Comparison of ENCODE assay signal across 8 cellular contexts in genomic region chr2:110384121-110385119, GRCh38.
DNase-seq lines count a peak whose midpoint lies in the region; ATAC-seq and TF ChIP-seq lines count a peak whose summit lies in the region.
"Not testable (repeated sequence)": the region's sequence is repeated elsewhere in the genome, so short reads cannot be mapped to it uniquely, and the experiment has no call there.

No MANE protein-coding gene starts in this region.

- not testable (repeated sequence) for H3K36me3 Mint-ChIP-seq in CD8-positive, alpha-beta T cell; activated naive CD8-positive, alpha-beta T cell treated with anti-CD3 and anti-CD28 coated beads, Interleukin-2, amount 10 ng/mL, durations not matched to agents 7 days and 5 days; naive thymus-derived CD8-positive, alpha-beta T cell

- H3K4me1 ChIP-seq in CD8-positive, alpha-beta T cell (ENCODE audit: insufficient read depth, low read length); IMR-90 (ENCODE audit: control insufficient read depth, insufficient read depth, low read length); gastroesophageal sphincter: not testable (repeated sequence)

- H3K9ac ChIP-seq in IMR-90 (ENCODE audit: low read depth, low read length), result not testable (repeated sequence)

- H3K27ac Mint-ChIP-seq in CD8-positive, alpha-beta T cell; activated naive CD8-positive, alpha-beta T cell treated with anti-CD3 and anti-CD28 coated beads, Interleukin-2, amount 10 ng/mL, durations not matched to agents 7 days and 5 days; naive thymus-derived CD8-positive, alpha-beta T cell; stimulated activated naive CD8-positive, alpha-beta T cell treated with anti-CD3 and anti-CD28 coated beads, Interleukin-15, amount 100 ng/mL, for 72 hours: not testable (repeated sequence)

- TF ChIP-seq EP300 in gastroesophageal sphincter (IDR thresholded peaks at IDR 0.05), result not testable (repeated sequence)

- not testable (repeated sequence) for H2BK20ac ChIP-seq in IMR-90 (ENCODE audit: low read depth, low read length)

- H3K4me3 ChIP-seq in CD8-positive, alpha-beta T cell (ENCODE audit: low read depth, low read length); IMR-90 (ENCODE audit: insufficient read depth, low read depth, low read length); gastroesophageal sphincter: not testable (repeated sequence)

- H4K5ac ChIP-seq in IMR-90 (ENCODE audit: low read depth, low read length), result not testable (repeated sequence)

- dilution Hi-C loops in IMR-90 (cut with HindIII; ENCODE audit: low sequenced_read_pairs, unreplicated experiment), result not testable (repeated sequence)

- not testable (repeated sequence) for H2BK15ac ChIP-seq in IMR-90 (ENCODE audit: low read depth, low read length)

- not testable (repeated sequence) for H3K14ac ChIP-seq in IMR-90 (replicated peaks; ENCODE audit: low read depth, low read length)

- intact Hi-C loops in CD8-positive, alpha-beta T cell (cut with DNase I, micrococcal nuclease); IMR-90 (cut with micrococcal nuclease); left colon (cut with DNase I, micrococcal nuclease): not testable (repeated sequence)

- POLR2A ChIA-PET in CD8-positive, alpha-beta T cell (lab: Charles Lee); IMR-90 (lab: Charles Lee; ENCODE audit: unreplicated experiment); activated naive CD8-positive, alpha-beta T cell treated with anti-CD3 and anti-CD28 coated beads, Interleukin-2, amount 10 ng/mL, durations not matched to agents 7 days and 5 days (lab: Charles Lee); naive thymus-derived CD8-positive, alpha-beta T cell (lab: Charles Lee): not testable (repeated sequence)

- not testable (repeated sequence) for H3K36me3 ChIP-seq in CD8-positive, alpha-beta T cell (ENCODE audit: insufficient read depth, low read length); IMR-90 (ENCODE audit: control insufficient read depth, insufficient read depth, low read length); gastroesophageal sphincter

- not testable (repeated sequence) for BruUV-seq in IMR-90 (replicated peaks; lab: Mats Ljungman, UMichigan)

- DNase-seq in CD8-positive, alpha-beta T cell; IMR-90; activated naive CD8-positive, alpha-beta T cell treated with anti-CD3 and anti-CD28 coated beads, Interleukin-2, amount 10 ng/mL, durations not matched to agents 7 days and 5 days; left colon; naive thymus-derived CD8-positive, alpha-beta T cell; stimulated activated naive CD8-positive, alpha-beta T cell treated with anti-CD3 and anti-CD28 coated beads, Interleukin-15, amount 100 ng/mL, for 72 hours: not testable (repeated sequence)

- not testable (repeated sequence) for H2BK120ac ChIP-seq in IMR-90 (ENCODE audit: low read depth, low read length)

- not testable (repeated sequence) for H2BK5ac ChIP-seq in IMR-90 (ENCODE audit: low read depth, low read length, poor library complexity, severe bottlenecking)

- not testable (repeated sequence) for H3K9me3 ChIP-seq in CD8-positive, alpha-beta T cell (ENCODE audit: low read length); IMR-90 (ENCODE audit: control insufficient read depth, insufficient read depth, low read length); gastroesophageal sphincter

- CTCF ChIA-PET in CD8-positive, alpha-beta T cell (lab: Charles Lee); IMR-90 (lab: Yijun Ruan, JAX): not testable (repeated sequence)

- in situ Hi-C loops in IMR-90 (cut with MboI; ENCODE audit: low sequenced_read_pairs), result not testable (repeated sequence)

- H2AK5ac ChIP-seq in IMR-90 (ENCODE audit: low read depth, low read length), result not testable (repeated sequence)

- H3K18ac ChIP-seq in IMR-90 (ENCODE audit: low read depth, low read length), result not testable (repeated sequence)

- H3K27me3 Mint-ChIP-seq in CD8-positive, alpha-beta T cell (ENCODE audit: low read depth); activated naive CD8-positive, alpha-beta T cell treated with anti-CD3 and anti-CD28 coated beads, Interleukin-2, amount 10 ng/mL, durations not matched to agents 7 days and 5 days; naive thymus-derived CD8-positive, alpha-beta T cell; stimulated activated naive CD8-positive, alpha-beta T cell treated with anti-CD3 and anti-CD28 coated beads, Interleukin-15, amount 100 ng/mL, for 72 hours: not testable (repeated sequence)

- H3K4ac ChIP-seq in IMR-90 (ENCODE audit: low read depth, low read length), result not testable (repeated sequence)

- not testable (repeated sequence) for H3K23ac ChIP-seq in IMR-90 (ENCODE audit: low read depth, low read length)

- TF ChIP-seq RAD21 in IMR-90 (IDR thresholded peaks at IDR 0.05; ENCODE audit: low read length), result not testable (repeated sequence)

- H3K9me1 ChIP-seq in IMR-90 (ENCODE audit: insufficient read depth, low read length), result not testable (repeated sequence)

- H3K9me3 Mint-ChIP-seq in CD8-positive, alpha-beta T cell; activated naive CD8-positive, alpha-beta T cell treated with anti-CD3 and anti-CD28 coated beads, Interleukin-2, amount 10 ng/mL, durations not matched to agents 7 days and 5 days; naive thymus-derived CD8-positive, alpha-beta T cell; stimulated activated naive CD8-positive, alpha-beta T cell treated with anti-CD3 and anti-CD28 coated beads, Interleukin-15, amount 100 ng/mL, for 72 hours: not testable (repeated sequence)

- not testable (repeated sequence) for H3K4me2 ChIP-seq in IMR-90 (ENCODE audit: low read depth, low read length)

- H2AK9ac ChIP-seq in IMR-90 (replicated peaks; ENCODE audit: low read depth, low read length, poor library complexity), result not testable (repeated sequence)

- H4K8ac ChIP-seq in IMR-90 (ENCODE audit: low read depth in 2 of 2, low read length in 2 of 2), result not testable (repeated sequence)

- peak; percentile 18 for ATAC-seq in CD8-positive, alpha-beta T cell
- peak; percentile 63 for ATAC-seq in IMR-90 (ENCODE audit: low read depth)
- ATAC-seq in activated CD4-positive, CD25-positive, alpha-beta regulatory T cell treated with anti-CD3 and anti-CD28 coated beads, Interleukin-2, amount 50 U/mL, for 24 hours, result peak; percentile 48 to 58
- peak; percentile 53 for ATAC-seq in activated naive CD8-positive, alpha-beta T cell treated with anti-CD3 and anti-CD28 coated beads, Interleukin-2, amount 10 ng/mL, durations not matched to agents 7 days and 5 days (ENCODE audit: low read depth)
- ATAC-seq in gastroesophageal sphincter, result peak; percentile 56
- peak; percentile 82 for ATAC-seq in left colon
- peak; percentile 19 to 38 for ATAC-seq in naive thymus-derived CD8-positive, alpha-beta T cell
- ATAC-seq in stimulated activated naive CD8-positive, alpha-beta T cell treated with anti-CD3 and anti-CD28 coated beads, Interleukin-15, amount 100 ng/mL, for 72 hours, result peak; percentile 62

- H3K56ac ChIP-seq in IMR-90 (ENCODE audit: extremely low read depth, insufficient read depth, low read length), result not testable (repeated sequence)

- not testable (repeated sequence) for H3K79me1 ChIP-seq in IMR-90 (ENCODE audit: low read depth in 1 of 2, low read length in 2 of 2)

- H2AFZ ChIP-seq in IMR-90 (replicated peaks; ENCODE audit: low read length, poor library complexity), result not testable (repeated sequence)

- H4K91ac ChIP-seq in IMR-90 (ENCODE audit: insufficient read depth, low read depth, low read length), result not testable (repeated sequence)

- not testable (repeated sequence) for H4K20me1 ChIP-seq in IMR-90 (ENCODE audit: insufficient read depth, low read length)

- TF ChIP-seq POLR2A in IMR-90 (IDR thresholded peaks at IDR 0.05; ENCODE audit: low read depth, low read length); gastroesophageal sphincter (IDR thresholded peaks at IDR 0.05): not testable (repeated sequence)

- H3K4me1 Mint-ChIP-seq in CD8-positive, alpha-beta T cell (ENCODE audit: low read depth); activated naive CD8-positive, alpha-beta T cell treated with anti-CD3 and anti-CD28 coated beads, Interleukin-2, amount 10 ng/mL, durations not matched to agents 7 days and 5 days; naive thymus-derived CD8-positive, alpha-beta T cell; stimulated activated naive CD8-positive, alpha-beta T cell treated with anti-CD3 and anti-CD28 coated beads, Interleukin-15, amount 100 ng/mL, for 72 hours: not testable (repeated sequence)

- not testable (repeated sequence) for H3K4me3 Mint-ChIP-seq in CD8-positive, alpha-beta T cell; activated naive CD8-positive, alpha-beta T cell treated with anti-CD3 and anti-CD28 coated beads, Interleukin-2, amount 10 ng/mL, durations not matched to agents 7 days and 5 days
- peak overlapping the region in 1 of 10 donors; percentile 19 for H3K4me3 Mint-ChIP-seq in naive thymus-derived CD8-positive, alpha-beta T cell
- H3K4me3 Mint-ChIP-seq in stimulated activated naive CD8-positive, alpha-beta T cell treated with anti-CD3 and anti-CD28 coated beads, Interleukin-15, amount 100 ng/mL, for 72 hours, result peak overlapping the region in 1 of 2 donors; percentile 21

- TF ChIP-seq CTCF in CD8-positive, alpha-beta T cell (IDR thresholded peaks at IDR 0.05); IMR-90 (conservative IDR thresholded peaks at IDR 0.05; ENCODE audit: low read depth, low read length); gastroesophageal sphincter (IDR thresholded peaks at IDR 0.05): not testable (repeated sequence)

- WGBS in IMR-90 (ENCODE audit: extremely low coverage in 2 of 2, insufficient read length in 1 of 2), 2 experiments, result no CpG with 5 or more reads among the region's 63 CpGs
- no CpG with 5 or more reads among the region's 63 CpGs for WGBS in gastroesophageal sphincter (ENCODE audit: low coverage in 1 of 2), 2 donors

- not testable (repeated sequence) for H3K27ac ChIP-seq in CD8-positive, alpha-beta T cell (ENCODE audit: low read depth, low read length); IMR-90 (ENCODE audit: insufficient read depth, low read length); gastroesophageal sphincter

- H3K27me3 ChIP-seq in CD8-positive, alpha-beta T cell (ENCODE audit: insufficient read depth, low read length); IMR-90 (ENCODE audit: control insufficient read depth, insufficient read depth, low read length); gastroesophageal sphincter: not testable (repeated sequence)

Comparison
In these comparisons a context has a peak if more than half of its experiments do, and no peak if none do; other contexts are left out.
1. ATAC-seq: peak in every context shown above with its lines; median percentile 82 in left colon; 63 in IMR-90; 62 in stimulated activated naive CD8-positive, alpha-beta T cell treated with anti-CD3 and anti-CD28 coated beads, Interleukin-15, amount 100 ng/mL, for 72 hours; 56 in gastroesophageal sphincter; 53 in activated CD4-positive, CD25-positive, alpha-beta regulatory T cell treated with anti-CD3 and anti-CD28 coated beads, Interleukin-2, amount 50 U/mL, for 24 hours; 53 in activated naive CD8-positive, alpha-beta T cell treated with anti-CD3 and anti-CD28 coated beads, Interleukin-2, amount 10 ng/mL, durations not matched to agents 7 days and 5 days; 28 in naive thymus-derived CD8-positive, alpha-beta T cell; 18 in CD8-positive, alpha-beta T cell.